8 cellular contexts compared by ENCODE assay signal in genomic region chr5:61330341-61330878, GRCh38. TPM values are rescaled to one million over a fixed set of nuclear protein-coding genes. Genes with fewer than 3 reads are reported as not detected.
A peak's percentile ranks its signal among the peaks of the same experiment; 100 is the strongest.
DNase-seq lines count a peak whose midpoint lies in the region; ATAC-seq, FAIRE-seq and TF ChIP-seq lines count a peak whose summit lies in the region.

No MANE protein-coding gene starts in this region.

- peaks cover 39% of the 10 kb centered on the region for H3K27me3 Mint-ChIP-seq in T-helper 2 cell treated with Interferon-gamma antibody and Interleukin-4, amounts not matched to agents 5 μg/mL and 100 μg/mL, for 36 hours (ENCODE audit: low read depth)
- H3K27me3 Mint-ChIP-seq in endothelial cell (ENCODE audit: unreplicated experiment): peaks cover 31% of the 10 kb centered on the region

- DNase-seq in NCI-H2171 treated with DMSO at 0.1 percent for 48 hours (lab: John Stamatoyannopoulos, UW) (peak; percentile 24), NCI-H2171 (lab: John Stamatoyannopoulos, UW) (no peak), endothelial cell (ENCODE audit: low spot score) (peak; percentile 34), urothelium cell line (ENCODE audit: low spot score) (peak; percentile 38)
- DNase-seq in Jurkat, Clone E6-1 (ENCODE audit: low read depth, low spot score): peak; percentile 12
- no peak for DNase-seq in T-helper 2 cell treated with Interferon-gamma antibody and Interleukin-4, amounts not matched to agents 5 μg/mL and 100 μg/mL, for 36 hours (ENCODE audit: low spot score)

- peak overlapping the region; percentile 58 for H3K27ac Mint-ChIP-seq in T-helper 2 cell treated with Interferon-gamma antibody and Interleukin-4, amounts not matched to agents 5 μg/mL and 100 μg/mL, for 36 hours
- H3K27ac Mint-ChIP-seq in endothelial cell (ENCODE audit: unreplicated experiment): peak overlapping the region; percentile 90

- TF ChIP-seq CTCF in endothelial cell (IDR thresholded peaks at IDR 0.05; ENCODE audit: unreplicated experiment): no peak

- peaks cover 43% of the 10 kb centered on the region for H3K4me1 Mint-ChIP-seq in T-helper 2 cell treated with Interferon-gamma antibody and Interleukin-4, amounts not matched to agents 5 μg/mL and 100 μg/mL, for 36 hours (ENCODE audit: low read depth)
- peaks cover 47% of the 10 kb centered on the region for H3K4me1 Mint-ChIP-seq in endothelial cell (ENCODE audit: unreplicated experiment)

- no peaks in the 10 kb centered on the region for H3K9me3 Mint-ChIP-seq in T-helper 2 cell treated with Interferon-gamma antibody and Interleukin-4, amounts not matched to agents 5 μg/mL and 100 μg/mL, for 36 hours
- no peaks in the 10 kb centered on the region for H3K9me3 Mint-ChIP-seq in endothelial cell (ENCODE audit: unreplicated experiment)

- no peak for FAIRE-seq in urothelium cell line (lab: Jason Lieb, UNC)

- H3K36me3 Mint-ChIP-seq in T-helper 2 cell treated with Interferon-gamma antibody and Interleukin-4, amounts not matched to agents 5 μg/mL and 100 μg/mL, for 36 hours (ENCODE audit: low read depth): peaks cover 8% of the 10 kb centered on the region
- H3K36me3 Mint-ChIP-seq in endothelial cell (ENCODE audit: low read depth, unreplicated experiment): peaks cover 32% of the 10 kb centered on the region

- H3K4me3 ChIP-seq in Jurkat, Clone E6-1 (ENCODE audit: low read length): peak overlapping the region; percentile 62
- H3K4me3 ChIP-seq in mononuclear cell (ENCODE audit: low read length): peak overlapping the region; percentile 86

- peak overlapping the region; percentile 72 for H3K4me3 Mint-ChIP-seq in T-helper 2 cell treated with Interferon-gamma antibody and Interleukin-4, amounts not matched to agents 5 μg/mL and 100 μg/mL, for 36 hours
- peak overlapping the region; percentile 98 for H3K4me3 Mint-ChIP-seq in endothelial cell (ENCODE audit: unreplicated experiment)

- H3K9me3 ChIP-seq in mononuclear cell (ENCODE audit: low read depth, low read length): no peaks in the 10 kb centered on the region

- ATAC-seq in GM18907 (IDR thresholded peaks at IDR 0.05; ENCODE audit: unreplicated experiment): no peak

- H3K4me1 ChIP-seq in mononuclear cell (ENCODE audit: insufficient read depth, low read length): peaks cover 48% of the 10 kb centered on the region

- H3K27me3 ChIP-seq in mononuclear cell (ENCODE audit: insufficient read depth, low read length): no peaks in the 10 kb centered on the region

RNA-seq across cellular contexts. Expression of gene ZSWIM6, which starts 1.6 kb away (rescaled TPM):
- polyA plus RNA-seq in Jurkat, Clone E6-1 (2012; ENCODE audit: insufficient read depth, insufficient read length): 2.5 TPM
- total RNA-seq in endothelial cell (ENCODE audit: unreplicated experiment) (77.0 TPM), mononuclear cell (4.9 TPM)

Comparison
In these comparisons a context has a peak if more than half of its experiments do, and no peak if none do; other contexts are left out.
1. DNase-seq: peak in NCI-H2171 treated with DMSO at 0.1 percent for 48 hours (single experiment), Jurkat, Clone E6-1 (single experiment), endothelial cell (single experiment) and urothelium cell line (single experiment); none in NCI-H2171 (single experiment) and T-helper 2 cell treated with Interferon-gamma antibody and Interleukin-4, amounts not matched to agents 5 μg/mL and 100 μg/mL, for 36 hours (single experiment).
2. RNA of gene ZSWIM6, which starts 1.6 kb away (total RNA-seq): 77.0 TPM in endothelial cell (single experiment); 4.9 TPM in mononuclear cell (single experiment); every median in the first group is over 10 times any median in the second.